Comparison of ENCODE assay signal across 8 cellular contexts in genomic region chr14:61553730-61554641, GRCh38.
DNase-seq lines count a peak whose midpoint lies in the region; ATAC-seq and TF ChIP-seq lines count a peak whose summit lies in the region.

No MANE protein-coding gene starts in this region.

- CTCF ChIA-PET in PC-9 (lab: Charles Lee), result interaction anchor here (0.6 to 1.2 kb wide), 2 partner anchors 20 to 56 kb away, joined by 5 read pairs; no protein-coding TSS in a partner anchor

- H3K79me2 ChIP-seq in PC-9 (ENCODE audit: low read depth), result peaks cover 2% of the 10 kb centered on the region; the same call in 1 of the 2 replicates

- peak overlapping the region; percentile 97 for H3K27ac ChIP-seq in PC-9
- peak overlapping the region; percentile 55 to 89 (median 72) for H3K27ac ChIP-seq in esophagus squamous epithelium

- H3K4me1 ChIP-seq in PC-9 (replicated peaks; ENCODE audit: insufficient read depth) (peaks cover 55% of the 10 kb centered on the region), esophagus squamous epithelium (peaks cover 10 to 83% (median 56%) of the 10 kb centered on the region in 3 donors)

- peak overlapping the region; percentile 66 for H3K4me2 ChIP-seq in PC-9

- H3K4me3 ChIP-seq in PC-9 (peak overlapping the region; percentile 13; the same call in 1 of the 2 replicates), esophagus squamous epithelium (no peak overlapping the region), retinal pigment epithelial cell (ENCODE audit: low read length) (no peak overlapping the region)

- no peaks in the 10 kb centered on the region for H4K20me1 ChIP-seq in PC-9 (ENCODE audit: insufficient read depth)

- no peaks in the 10 kb centered on the region for H3K27me3 ChIP-seq in PC-9 (ENCODE audit: insufficient read depth, low read depth)
- H3K27me3 ChIP-seq in esophagus squamous epithelium, result no peaks in the 10 kb centered on the region

- intact Hi-C loops in PC-9 (cut with micrococcal nuclease; ENCODE audit: unreplicated experiment) (no loop called here), esophagus squamous epithelium (cut with DNase I) (no loop called here)

- POLR2A ChIA-PET in PC-9 (lab: Charles Lee; ENCODE audit: unreplicated experiment), result interaction anchor here (0.6 to 0.8 kb wide), 2 partner anchors 9 to 199 kb away, joined by 4 to 17 read pairs; no protein-coding TSS in a partner anchor

- TF ChIP-seq POLR2A in esophagus squamous epithelium (IDR thresholded peaks at IDR 0.05), result no peak

- peaks cover 22% of the 10 kb centered on the region for H3K36me3 ChIP-seq in PC-9 (ENCODE audit: low read depth)
- peaks cover 0 to 32% (median 0%) of the 10 kb centered on the region in 3 donors for H3K36me3 ChIP-seq in esophagus squamous epithelium

- TF ChIP-seq CTCF in PC-9 (conservative IDR thresholded peaks at IDR 0.05) (no peak), esophagus squamous epithelium (IDR thresholded peaks at IDR 0.05) (no peak), retinal pigment epithelial cell (conservative IDR thresholded peaks at IDR 0.05; ENCODE audit: low read depth, low read length) (no peak)

- H3K9me2 ChIP-seq in PC-9 (ENCODE audit: insufficient read depth), result no peaks in the 10 kb centered on the region

- 64 to 68% methylated on average over 10 to 11 of the region's 11 CpGs for WGBS in esophagus squamous epithelium, 2 donors

- H2AFZ ChIP-seq in PC-9, result no peak overlapping the region

- TSS peak; percentile 19 for BruUV-seq in PC-9 (replicated peaks; lab: Mats Ljungman, UMichigan)

- H3K9me3 ChIP-seq in PC-9 (ENCODE audit: insufficient read depth, low read depth) (peaks cover 4% of the 10 kb centered on the region; the same call in 1 of the 2 replicates), esophagus squamous epithelium (no peaks in the 10 kb centered on the region)

- peaks cover 50% of the 10 kb centered on the region for H3F3A ChIP-seq in PC-9 (ENCODE audit: insufficient read depth, low read depth)

- ATAC-seq in GM18868 (IDR thresholded peaks at IDR 0.05; ENCODE audit: unreplicated experiment), result no peak
- ATAC-seq in HG03097 (IDR thresholded peaks at IDR 0.05; ENCODE audit: low FRiP score, unreplicated experiment), result no peak

- DNase-seq in ELR (ENCODE audit: low read depth), result peak; percentile 96
- DNase-seq in PC-9, result peak; percentile 71 to 99
- no peak for DNase-seq in esophagus squamous epithelium (lab: John Stamatoyannopoulos, UW)
- peak; percentile 86 for DNase-seq in retinal pigment epithelial cell (ENCODE audit: low read depth)
- no peak for DNase-seq in epidermal melanocyte (ENCODE audit: insufficient read length, low spot score)
- DNase-seq in stimulated activated naive CD4-positive, alpha-beta T cell (lab: John Stamatoyannopoulos, UW), result no peak

Comparison
In these comparisons a context has a peak if more than half of its experiments do, and no peak if none do; other contexts are left out.
1. DNase-seq: peak in ELR (single experiment), PC-9 (2 of 2) and retinal pigment epithelial cell (single experiment); none in esophagus squamous epithelium (single experiment), epidermal melanocyte (single experiment) and stimulated activated naive CD4-positive, alpha-beta T cell (0 of 6).